In genomic region chr16:84535408-84535807, GRCh38 we compare ENCODE assay signal across 1 cellular context.
TF ChIP-seq lines count a peak whose summit lies in the region.

No MANE protein-coding gene starts in this region.

TF ChIP-seq in IMR-90, 13 proteins besides CTCF, POLR2A, EP300 and RAD21 (continued from another document):
- TF ChIP-seq FOS (IDR thresholded peaks at IDR 0.05; ENCODE audit: low read depth, low read length) (no peak), MAFK (IDR thresholded peaks at IDR 0.05; ENCODE audit: low read depth, low read length) (no peak), ELK1 (IDR thresholded peaks at IDR 0.05; ENCODE audit: borderline replicate concordance, low read depth, low read length) (no peak), NFE2L2 (IDR thresholded peaks at IDR 0.05; ENCODE audit: low read depth, low read length) (no peak), USF2 (IDR thresholded peaks at IDR 0.05; ENCODE audit: low read depth, low read length) (no peak), MAZ (IDR thresholded peaks at IDR 0.05; ENCODE audit: borderline replicate concordance, low read depth, low read length) (no peak), CHD1 (IDR thresholded peaks at IDR 0.05; ENCODE audit: low read depth, low read length) (no peak), RFX5 (IDR thresholded peaks at IDR 0.05; ENCODE audit: low read depth, low read length) (no peak), RCOR1 (IDR thresholded peaks at IDR 0.05; ENCODE audit: insufficient replicate concordance, low read length) (no peak), CEBPB (IDR thresholded peaks at IDR 0.05; ENCODE audit: low read depth, low read length) (no peak)
